Comparison of ENCODE assay signal across 1 cellular context in genomic region chrX:13008189-13008533, GRCh38.
TF ChIP-seq lines count a peak whose summit lies in the region.

No MANE protein-coding gene starts in this region.

TF ChIP-seq in IMR-90, 13 proteins besides CTCF, POLR2A, EP300 and RAD21:
- TF ChIP-seq, protein P1, sequence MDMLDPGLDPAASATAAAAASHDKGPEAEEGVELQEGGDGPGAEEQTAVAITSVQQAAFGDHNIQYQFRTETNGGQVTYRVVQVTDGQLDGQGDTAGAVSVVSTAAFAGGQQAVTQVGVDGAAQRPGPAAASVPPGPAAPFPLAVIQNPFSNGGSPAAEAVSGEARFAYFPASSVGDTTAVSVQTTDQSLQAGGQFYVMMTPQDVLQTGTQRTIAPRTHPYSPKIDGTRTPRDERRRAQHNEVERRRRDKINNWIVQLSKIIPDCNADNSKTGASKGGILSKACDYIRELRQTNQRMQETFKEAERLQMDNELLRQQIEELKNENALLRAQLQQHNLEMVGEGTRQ (IDR thresholded peaks at IDR 0.05; ENCODE audit: low read depth, low read length) = no peak
- TF ChIP-seq CEBPB (IDR thresholded peaks at IDR 0.05; ENCODE audit: low read depth, low read length) (no peak), NFE2L2 (IDR thresholded peaks at IDR 0.05; ENCODE audit: low read depth, low read length) (no peak), BHLHE40 (IDR thresholded peaks at IDR 0.05; ENCODE audit: low read depth, low read length) (no peak), CHD1 (IDR thresholded peaks at IDR 0.05; ENCODE audit: low read depth, low read length) (no peak), RFX5 (IDR thresholded peaks at IDR 0.05; ENCODE audit: low read depth, low read length) (no peak), SMC3 (IDR thresholded peaks at IDR 0.05; ENCODE audit: low read depth, low read length) (no peak), RCOR1 (IDR thresholded peaks at IDR 0.05; ENCODE audit: insufficient replicate concordance, low read length) (no peak), MAFK (IDR thresholded peaks at IDR 0.05; ENCODE audit: low read depth, low read length) (no peak), FOS (IDR thresholded peaks at IDR 0.05; ENCODE audit: low read depth, low read length) (no peak), MXI1 (IDR thresholded peaks at IDR 0.05; ENCODE audit: borderline replicate concordance, low read depth, low read length) (no peak), MAZ (IDR thresholded peaks at IDR 0.05; ENCODE audit: borderline replicate concordance, low read depth, low read length) (no peak)
- TF ChIP-seq, protein P2, sequence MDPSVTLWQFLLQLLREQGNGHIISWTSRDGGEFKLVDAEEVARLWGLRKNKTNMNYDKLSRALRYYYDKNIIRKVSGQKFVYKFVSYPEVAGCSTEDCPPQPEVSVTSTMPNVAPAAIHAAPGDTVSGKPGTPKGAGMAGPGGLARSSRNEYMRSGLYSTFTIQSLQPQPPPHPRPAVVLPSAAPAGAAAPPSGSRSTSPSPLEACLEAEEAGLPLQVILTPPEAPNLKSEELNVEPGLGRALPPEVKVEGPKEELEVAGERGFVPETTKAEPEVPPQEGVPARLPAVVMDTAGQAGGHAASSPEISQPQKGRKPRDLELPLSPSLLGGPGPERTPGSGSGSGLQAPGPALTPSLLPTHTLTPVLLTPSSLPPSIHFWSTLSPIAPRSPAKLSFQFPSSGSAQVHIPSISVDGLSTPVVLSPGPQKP (IDR thresholded peaks at IDR 0.05; ENCODE audit: borderline replicate concordance, low read depth, low read length) = no peak
